ENCODE assay signal across 1 cellular context in genomic region chr17:74746376-74746775, GRCh38.
TF ChIP-seq lines count a peak whose summit lies in the region.

No MANE protein-coding gene starts in this region.

TF ChIP-seq in WTC11, 78 proteins besides CTCF, POLR2A, EP300 and RAD21:
- TF ChIP-seq ARID4B (CRISPR knock-in tag; IDR thresholded peaks at IDR 0.05; ENCODE audit: borderline replicate concordance) = no peak
